ENCODE assay signal across 9 cellular contexts in the genomic region with DNA sequence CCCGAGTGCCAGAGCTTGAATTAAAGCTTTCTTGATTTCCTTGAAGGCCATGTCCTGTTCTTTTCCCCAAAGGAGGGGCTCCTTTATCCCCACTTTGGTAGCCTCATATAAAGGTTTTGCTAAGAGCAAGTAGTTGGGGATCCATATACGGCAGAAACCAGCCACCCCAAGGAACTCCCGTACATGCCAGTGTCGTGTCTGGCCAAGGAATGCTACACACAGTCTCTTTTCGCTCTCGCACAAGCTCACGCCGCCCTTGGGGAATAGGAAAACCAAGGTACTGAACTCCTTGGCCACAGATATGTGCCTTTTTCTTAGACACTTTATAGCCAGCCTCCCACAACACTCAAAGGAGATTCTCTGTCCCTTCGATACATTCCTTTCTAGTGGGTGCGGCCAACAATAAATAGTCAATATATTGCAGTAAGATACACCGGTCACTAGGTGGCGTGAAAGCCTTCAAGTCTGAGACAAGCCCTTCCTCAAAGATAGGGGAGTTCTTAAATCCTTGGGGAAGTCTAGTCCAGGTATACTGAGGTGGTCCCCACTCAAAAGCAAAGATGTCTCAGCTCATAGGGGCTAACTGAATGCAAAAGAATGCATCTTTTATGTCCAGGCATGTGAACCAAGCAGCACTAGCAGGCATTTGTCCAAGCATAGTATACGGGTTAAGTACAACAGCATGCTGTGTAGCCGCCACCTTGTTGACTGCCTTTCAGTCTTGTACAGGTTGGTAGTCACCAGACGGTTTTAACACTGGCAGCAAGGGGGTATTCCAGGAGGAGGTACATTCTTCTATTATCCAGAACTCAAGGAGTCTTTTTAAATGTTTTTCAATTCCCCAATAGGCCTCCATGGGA. TPM values are rescaled to one million over a fixed set of nuclear protein-coding genes. Genes with fewer than 3 reads are reported as not detected.
A peak's percentile ranks its signal among the peaks of the same experiment; 100 is the strongest.
DNase-seq lines count a peak whose midpoint lies in the region; ATAC-seq lines count a peak whose summit lies in the region.
"Had no signal": no experiment of that assay in that cellular context is flagged by ENCODE, and none has a peak within 500 bp of the region (broad histone marks: within the 10 kb centered on the region; RNA-seq: fewer than 3 reads in every experiment).

No MANE protein-coding gene starts in this region.

- H3K27ac ChIP-seq in iPS DF 6.9 (ENCODE audit: low read length), result no peak overlapping the region

- no peaks in the 10 kb centered on the region for H3K9me3 Mint-ChIP-seq in activated T-helper 2 cell treated with anti-CD3 and anti-CD28 coated beads, Interferon-gamma antibody, Interleukin-2, Interleukin-4, amounts not matched to agents 10 μg/mL and 5 μg/mL and 100 μg/mL, durations not matched to agents 14 hours and 24 hours and 36 hours

- no peaks in the 10 kb centered on the region for H3K9me3 ChIP-seq in iPS DF 6.9 (ENCODE audit: control insufficient read depth, insufficient read depth, low read length)

- peak; percentile 72 for ATAC-seq in HG02870 (IDR thresholded peaks at IDR 0.05; ENCODE audit: unreplicated experiment)

- no peak overlapping the region for H3K27ac Mint-ChIP-seq in activated T-helper 2 cell treated with anti-CD3 and anti-CD28 coated beads, Interferon-gamma antibody, Interleukin-2, Interleukin-4, amounts not matched to agents 10 μg/mL and 5 μg/mL and 100 μg/mL, durations not matched to agents 14 hours and 24 hours and 36 hours

- no peaks in the 10 kb centered on the region for H3K4me1 ChIP-seq in iPS DF 6.9 (ENCODE audit: control insufficient read depth, insufficient read depth, low read length)

- no CpG with 5 or more reads among the region's 15 CpGs for WGBS in iPS DF 6.9 (ENCODE audit: insufficient coverage, insufficient read length)

- DNase-seq in activated naive CD4-positive, alpha-beta T cell treated with Interleukin-2 at 50 U/mL for 16 hours, result peak; percentile 2
- DNase-seq in activated naive CD4-positive, alpha-beta T cell (lab: John Stamatoyannopoulos, UW), result no peak
- DNase-seq in NCI-H526 (lab: John Stamatoyannopoulos, UW) (peak; percentile 17 to 55), amniotic epithelial cell (ENCODE audit: low read depth) (peak; percentile 51), iPS DF 6.9 (ENCODE audit: low read depth, low spot score) (peak; percentile 4), smooth muscle cell of the brain vasculature (ENCODE audit: low read depth, low spot score) (peak; percentile 31)
- DNase-seq in activated T-helper 2 cell treated with anti-CD3 and anti-CD28 coated beads, Interferon-gamma antibody, Interleukin-2, Interleukin-4, amounts not matched to agents 10 μg/mL and 5 μg/mL and 100 μg/mL, durations not matched to agents 14 hours and 24 hours and 36 hours (ENCODE audit: low spot score), result no peak

- no peak overlapping the region for H3K4me3 ChIP-seq in iPS DF 6.9 (ENCODE audit: low read length)

- H3K4me1 Mint-ChIP-seq in activated T-helper 2 cell treated with anti-CD3 and anti-CD28 coated beads, Interferon-gamma antibody, Interleukin-2, Interleukin-4, amounts not matched to agents 10 μg/mL and 5 μg/mL and 100 μg/mL, durations not matched to agents 14 hours and 24 hours and 36 hours (ENCODE audit: low read depth), result no peaks in the 10 kb centered on the region

- no peaks in the 10 kb centered on the region for H3K27me3 Mint-ChIP-seq in activated T-helper 2 cell treated with anti-CD3 and anti-CD28 coated beads, Interferon-gamma antibody, Interleukin-2, Interleukin-4, amounts not matched to agents 10 μg/mL and 5 μg/mL and 100 μg/mL, durations not matched to agents 14 hours and 24 hours and 36 hours (ENCODE audit: low read depth)

- H3K36me3 ChIP-seq in iPS DF 6.9 (ENCODE audit: control insufficient read depth, insufficient read depth, low read length), result no peaks in the 10 kb centered on the region

- H3K27me3 ChIP-seq in iPS DF 6.9 (ENCODE audit: control insufficient read depth, insufficient read depth, low read length), result no peaks in the 10 kb centered on the region

- intact Hi-C loops in activated T-helper 2 cell treated with anti-CD3 and anti-CD28 coated beads, Interferon-gamma antibody, Interleukin-2, Interleukin-4, amounts not matched to agents 10 μg/mL and 5 μg/mL and 100 μg/mL, durations not matched to agents 14 hours and 24 hours and 36 hours (cut with micrococcal nuclease), result no loop called here

- H3K36me3 Mint-ChIP-seq in activated T-helper 2 cell treated with anti-CD3 and anti-CD28 coated beads, Interferon-gamma antibody, Interleukin-2, Interleukin-4, amounts not matched to agents 10 μg/mL and 5 μg/mL and 100 μg/mL, durations not matched to agents 14 hours and 24 hours and 36 hours (ENCODE audit: low read depth), result no peaks in the 10 kb centered on the region

- no peak overlapping the region for H3K4me3 Mint-ChIP-seq in activated T-helper 2 cell treated with anti-CD3 and anti-CD28 coated beads, Interferon-gamma antibody, Interleukin-2, Interleukin-4, amounts not matched to agents 10 μg/mL and 5 μg/mL and 100 μg/mL, durations not matched to agents 14 hours and 24 hours and 36 hours (ENCODE audit: low read depth)

RNA-seq across cellular contexts. Expression of gene XAGE1B, which starts 57.8 kb away (rescaled TPM):
- total RNA-seq in activated T-helper 2 cell treated with anti-CD3 and anti-CD28 coated beads, Interferon-gamma antibody, Interleukin-2, Interleukin-4, amounts not matched to agents 10 μg/mL and 5 μg/mL and 100 μg/mL, durations not matched to agents 14 hours and 24 hours and 36 hours, result not detected in 2 replicates
- total RNA-seq: urinary bladder had no signal

Comparison
In these comparisons a context has a peak if more than half of its experiments do, and no peak if none do; other contexts are left out.
1. DNase-seq: peak in activated naive CD4-positive, alpha-beta T cell treated with Interleukin-2 at 50 U/mL for 16 hours (single experiment), NCI-H526 (2 of 2), amniotic epithelial cell (single experiment), iPS DF 6.9 (single experiment) and smooth muscle cell of the brain vasculature (single experiment); none in activated naive CD4-positive, alpha-beta T cell (0 of 4) and activated T-helper 2 cell treated with anti-CD3 and anti-CD28 coated beads, Interferon-gamma antibody, Interleukin-2, Interleukin-4, amounts not matched to agents 10 μg/mL and 5 μg/mL and 100 μg/mL, durations not matched to agents 14 hours and 24 hours and 36 hours (single experiment).